ENCODE assay signal across 1 cellular context in the genomic region with DNA sequence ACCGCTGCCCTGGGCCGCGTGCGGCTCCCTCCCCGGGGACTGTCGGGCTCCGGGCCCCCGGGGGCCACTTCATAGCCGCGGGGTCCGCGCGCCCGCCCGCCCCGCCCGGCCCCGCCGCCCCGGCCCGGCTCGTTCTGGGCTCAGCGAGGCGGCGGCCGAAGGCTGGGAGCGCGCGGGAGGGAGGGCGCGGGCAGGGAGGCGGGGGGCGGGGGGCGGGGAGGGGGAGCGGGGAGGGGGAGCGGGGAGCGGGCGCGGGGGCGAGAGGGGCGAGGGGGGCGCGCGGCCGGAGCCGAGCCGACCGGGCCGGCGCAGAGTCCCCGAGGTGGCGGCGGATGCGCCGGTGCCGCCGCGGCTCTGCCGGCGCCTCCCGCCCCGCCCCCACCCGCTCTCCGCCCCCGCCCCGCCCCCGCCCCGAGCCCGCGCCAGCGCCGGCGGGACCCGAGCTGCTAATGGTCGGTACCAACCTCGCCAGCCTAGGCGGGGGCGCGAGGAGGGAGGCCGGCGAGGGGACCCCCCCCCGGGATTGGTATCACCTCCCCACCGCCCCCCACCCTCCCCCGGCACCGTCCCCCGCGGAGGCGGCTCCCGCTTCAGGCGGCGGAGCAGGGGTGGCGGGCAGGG.
TF ChIP-seq lines count a peak whose summit lies in the region.

A gene with protein sequence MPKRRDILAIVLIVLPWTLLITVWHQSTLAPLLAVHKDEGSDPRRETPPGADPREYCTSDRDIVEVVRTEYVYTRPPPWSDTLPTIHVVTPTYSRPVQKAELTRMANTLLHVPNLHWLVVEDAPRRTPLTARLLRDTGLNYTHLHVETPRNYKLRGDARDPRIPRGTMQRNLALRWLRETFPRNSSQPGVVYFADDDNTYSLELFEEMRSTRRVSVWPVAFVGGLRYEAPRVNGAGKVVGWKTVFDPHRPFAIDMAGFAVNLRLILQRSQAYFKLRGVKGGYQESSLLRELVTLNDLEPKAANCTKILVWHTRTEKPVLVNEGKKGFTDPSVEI (minus strand): TSS at position 356 of the 621 bp plus-strand sequence. CDS start 24,583 bp downstream, outside the sequence.

TF ChIP-seq in WTC11, 78 proteins besides CTCF, POLR2A, EP300 and RAD21 (continued from another document):
- TF ChIP-seq GRHL2 (CRISPR knock-in tag; IDR thresholded peaks at IDR 0.05; ENCODE audit: insufficient replicate concordance, severe bottlenecking) (no peak), NFE2L1 (CRISPR knock-in tag; IDR thresholded peaks at IDR 0.05) (no peak)
- TF ChIP-seq, protein P1, sequence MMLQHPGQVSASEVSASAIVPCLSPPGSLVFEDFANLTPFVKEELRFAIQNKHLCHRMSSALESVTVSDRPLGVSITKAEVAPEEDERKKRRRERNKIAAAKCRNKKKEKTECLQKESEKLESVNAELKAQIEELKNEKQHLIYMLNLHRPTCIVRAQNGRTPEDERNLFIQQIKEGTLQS (CRISPR knock-in tag; conservative IDR thresholded peaks at IDR 0.05), result no peak
- TF ChIP-seq, protein P2, sequence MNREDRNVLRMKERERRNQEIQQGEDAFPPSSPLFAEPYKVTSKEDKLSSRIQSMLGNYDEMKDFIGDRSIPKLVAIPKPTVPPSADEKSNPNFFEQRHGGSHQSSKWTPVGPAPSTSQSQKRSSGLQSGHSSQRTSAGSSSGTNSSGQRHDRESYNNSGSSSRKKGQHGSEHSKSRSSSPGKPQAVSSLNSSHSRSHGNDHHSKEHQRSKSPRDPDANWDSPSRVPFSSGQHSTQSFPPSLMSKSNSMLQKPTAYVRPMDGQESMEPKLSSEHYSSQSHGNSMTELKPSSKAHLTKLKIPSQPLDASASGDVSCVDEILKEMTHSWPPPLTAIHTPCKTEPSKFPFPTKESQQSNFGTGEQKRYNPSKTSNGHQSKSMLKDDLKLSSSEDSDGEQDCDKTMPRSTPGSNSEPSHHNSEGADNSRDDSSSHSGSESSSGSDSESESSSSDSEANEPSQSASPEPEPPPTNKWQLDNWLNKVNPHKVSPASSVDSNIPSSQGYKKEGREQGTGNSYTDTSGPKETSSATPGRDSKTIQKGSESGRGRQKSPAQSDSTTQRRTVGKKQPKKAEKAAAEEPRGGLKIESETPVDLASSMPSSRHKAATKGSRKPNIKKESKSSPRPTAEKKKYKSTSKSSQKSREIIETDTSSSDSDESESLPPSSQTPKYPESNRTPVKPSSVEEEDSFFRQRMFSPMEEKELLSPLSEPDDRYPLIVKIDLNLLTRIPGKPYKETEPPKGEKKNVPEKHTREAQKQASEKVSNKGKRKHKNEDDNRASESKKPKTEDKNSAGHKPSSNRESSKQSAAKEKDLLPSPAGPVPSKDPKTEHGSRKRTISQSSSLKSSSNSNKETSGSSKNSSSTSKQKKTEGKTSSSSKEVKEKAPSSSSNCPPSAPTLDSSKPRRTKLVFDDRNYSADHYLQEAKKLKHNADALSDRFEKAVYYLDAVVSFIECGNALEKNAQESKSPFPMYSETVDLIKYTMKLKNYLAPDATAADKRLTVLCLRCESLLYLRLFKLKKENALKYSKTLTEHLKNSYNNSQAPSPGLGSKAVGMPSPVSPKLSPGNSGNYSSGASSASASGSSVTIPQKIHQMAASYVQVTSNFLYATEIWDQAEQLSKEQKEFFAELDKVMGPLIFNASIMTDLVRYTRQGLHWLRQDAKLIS (CRISPR knock-in tag; IDR thresholded peaks at IDR 0.05; ENCODE audit: borderline replicate concordance), result no peak
